Comparison of ENCODE assay signal across 9 cellular contexts in genomic region chr6:150987371-150987828, GRCh38.
DNase-seq lines count a peak whose midpoint lies in the region; ATAC-seq lines count a peak whose summit lies in the region.
"Had no signal": no experiment of that assay in that cellular context is flagged by ENCODE, and none has a peak within 500 bp of the region (broad histone marks: within the 10 kb centered on the region; RNA-seq: fewer than 3 reads in every experiment).

No MANE protein-coding gene starts in this region.

- H3K4me2 ChIP-seq in trophoblast cell (ENCODE audit: low read length), result no peak overlapping the region

- DNase-seq in activated CD4-positive, alpha-beta T cell treated with anti-CD3 and anti-CD28 coated beads for 48 hours, result peak; percentile 56
- DNase-seq in trophoblast cell (peak; percentile 84 to 86), NCI-H82 (lab: John Stamatoyannopoulos, UW) (no peak), mucosa of gallbladder (ENCODE audit: low spot score) (no peak), AG08395 (ENCODE audit: low spot score) (no peak), SHP77 (lab: John Stamatoyannopoulos, UW) (no peak)

- no peak overlapping the region for H2AK5ac ChIP-seq in trophoblast cell (ENCODE audit: low read length)

- H3K4me1 ChIP-seq in trophoblast cell (ENCODE audit: control insufficient read depth in 1 of 2, insufficient read depth in 2 of 2, low read length in 2 of 2), result no peaks in the 10 kb centered on the region

- no peak overlapping the region for H3K4ac ChIP-seq in trophoblast cell (ENCODE audit: low read depth, low read length)

- H4K8ac ChIP-seq in trophoblast cell (ENCODE audit: low read depth, low read length), result no peak overlapping the region

- H3K4me3 ChIP-seq in trophoblast cell (ENCODE audit: low read depth, low read length), result no peak overlapping the region

- H2BK12ac ChIP-seq in trophoblast cell (ENCODE audit: low read length), result no peak overlapping the region

- H3K27ac ChIP-seq in trophoblast cell (ENCODE audit: low read depth, low read length), result no peak overlapping the region
- H3K27ac ChIP-seq: neutrophil had no signal

- H3K23ac ChIP-seq in trophoblast cell (ENCODE audit: low read length), result no peak overlapping the region

- H3K9me3 ChIP-seq in trophoblast cell (ENCODE audit: insufficient read depth, low read depth, low read length), result no peaks in the 10 kb centered on the region
- H3K9me3 ChIP-seq: neutrophil had no signal

- H2BK120ac ChIP-seq in trophoblast cell (ENCODE audit: insufficient read depth, low read length, poor library complexity), result no peak overlapping the region

- no peaks in the 10 kb centered on the region for H3K27me3 ChIP-seq in trophoblast cell (ENCODE audit: insufficient read depth, low read length)
- H3K27me3 ChIP-seq: neutrophil had no signal

- H3K36me3 ChIP-seq in trophoblast cell (ENCODE audit: control insufficient read depth in 1 of 2, insufficient read depth in 2 of 2, low read length in 2 of 2), result peaks cover 7 to 11% of the 10 kb centered on the region in 2 experiments
- H3K36me3 ChIP-seq: neutrophil had no signal

- H3K9ac ChIP-seq in trophoblast cell (ENCODE audit: low read length), result no peak overlapping the region

- no peak overlapping the region for H3K14ac ChIP-seq in trophoblast cell (ENCODE audit: low read length)

- WGBS in trophoblast cell (ENCODE audit: extremely low coverage, insufficient coverage, insufficient read length), result no CpG with 5 or more reads among the region's 7 CpGs

- H2AFZ ChIP-seq in trophoblast cell (ENCODE audit: insufficient read depth, low read length, poor library complexity), result no peak overlapping the region

- no peak overlapping the region for H4K12ac ChIP-seq in trophoblast cell (ENCODE audit: low read depth, low read length)

- no peak overlapping the region for H4K91ac ChIP-seq in trophoblast cell (ENCODE audit: low read depth, low read length)

- H3K18ac ChIP-seq in trophoblast cell (ENCODE audit: low read length), result no peak overlapping the region

- no peaks in the 10 kb centered on the region for H3K79me2 ChIP-seq in trophoblast cell (ENCODE audit: control insufficient read depth, insufficient read depth, low read length, poor library complexity)

- no peak overlapping the region for H2BK5ac ChIP-seq in trophoblast cell (ENCODE audit: low read depth, low read length, poor library complexity)

- peak; percentile 94 for ATAC-seq in GM18873 (IDR thresholded peaks at IDR 0.05; ENCODE audit: low FRiP score, unreplicated experiment)
- peak; percentile 66 for ATAC-seq in HG02571 (IDR thresholded peaks at IDR 0.05; ENCODE audit: unreplicated experiment)

- H3K79me1 ChIP-seq in trophoblast cell (ENCODE audit: low read length), result no peaks in the 10 kb centered on the region

Comparison
In these comparisons a context has a peak if more than half of its experiments do, and no peak if none do; other contexts are left out.
1. DNase-seq: peak in activated CD4-positive, alpha-beta T cell treated with anti-CD3 and anti-CD28 coated beads for 48 hours (single experiment) and trophoblast cell (2 of 2); none in NCI-H82 (single experiment), mucosa of gallbladder (single experiment), AG08395 (single experiment) and SHP77 (0 of 2).